ENCODE assay signal across 22 cellular contexts in genomic region chr6:134455319-134455718, GRCh38.
DNase-seq lines count a peak whose midpoint lies in the region; ATAC-seq and TF ChIP-seq lines count a peak whose summit lies in the region.
"Had no signal": no experiment of that assay in that cellular context is flagged by ENCODE, and none has a peak within 500 bp of the region (broad histone marks: within the 10 kb centered on the region; RNA-seq: fewer than 3 reads in every experiment).

No MANE protein-coding gene starts in this region.

- TF ChIP-seq CTCF in GM23338 (conservative IDR thresholded peaks at IDR 0.05; ENCODE audit: low read depth in 2 of 2): no peak

- H3K4me1 ChIP-seq in GM23338 (ENCODE audit: insufficient read depth) (peaks cover 15% of the 10 kb centered on the region), SJSA1 (replicated peaks) (peaks cover 27% of the 10 kb centered on the region)
- H3K4me1 ChIP-seq: BLaER1 had no signal

- H3K27ac ChIP-seq in GM23338 (ENCODE audit: low read depth) (no peak overlapping the region), SJSA1 (peak overlapping the region; percentile 44), skin epidermis (peak overlapping the region in 11 of 21 experiments; percentile 8 to 59 (median 36))
- H3K27ac ChIP-seq: BLaER1, GM23248, PC-9 had no signal

- no peak overlapping the region for H3K4me3 Mint-ChIP-seq in GM23338
- H3K4me3 Mint-ChIP-seq: CD4-positive, CD25-positive, alpha-beta regulatory T cell had no signal

- H3K4me3 ChIP-seq in GM23338 (no peak overlapping the region), SJSA1 (no peak overlapping the region), skin epidermis (no peak overlapping the region)
- H3K4me3 ChIP-seq: BLaER1, GM23248, PC-9 had no signal

- H3F3A ChIP-seq in GM23338 (replicated peaks; ENCODE audit: low read depth): no peaks in the 10 kb centered on the region

- no peak overlapping the region for H3K4me2 ChIP-seq in GM23338
- H3K4me2 ChIP-seq: BLaER1, PC-9 had no signal

- H3K9me3 Mint-ChIP-seq in GM23338: no peaks in the 10 kb centered on the region
- H3K9me3 Mint-ChIP-seq: CD4-positive, CD25-positive, alpha-beta regulatory T cell had no signal

- no peaks in the 10 kb centered on the region for H3K79me2 ChIP-seq in GM23338 (replicated peaks; ENCODE audit: insufficient read depth)

- H3K9me3 ChIP-seq in SJSA1 (replicated peaks): no peaks in the 10 kb centered on the region

- H3K27me3 ChIP-seq in GM23338 (ENCODE audit: insufficient read depth) (no peaks in the 10 kb centered on the region), SJSA1 (replicated peaks) (no peaks in the 10 kb centered on the region)
- H3K27me3 ChIP-seq: BLaER1 had no signal

- no peak overlapping the region for H2AFZ ChIP-seq in GM23338
- H2AFZ ChIP-seq: GM23248, PC-9 had no signal

- no peaks in the 10 kb centered on the region for H3K27me3 Mint-ChIP-seq in GM23338 (ENCODE audit: insufficient read depth, low read depth, poor library complexity)
- H3K27me3 Mint-ChIP-seq: CD4-positive, CD25-positive, alpha-beta regulatory T cell had no signal

- peaks cover 17% of the 10 kb centered on the region for H3K4me1 Mint-ChIP-seq in GM23338

- H3K9me2 ChIP-seq in GM23338 (ENCODE audit: insufficient read depth): no peaks in the 10 kb centered on the region

- H3K27ac Mint-ChIP-seq in GM23338: peak overlapping the region; percentile 63; the same call in 1 of the 2 replicates
- H3K27ac Mint-ChIP-seq: CD4-positive, CD25-positive, alpha-beta regulatory T cell had no signal

- no peaks in the 10 kb centered on the region for H4K20me1 ChIP-seq in GM23338 (replicated peaks; ENCODE audit: insufficient read depth)
- H4K20me1 ChIP-seq: BLaER1 had no signal

- no peak for ATAC-seq in GM23338
- peak; percentile 62 for ATAC-seq in esophagus mucosa
- ATAC-seq in GM18858 (IDR thresholded peaks at IDR 0.05; ENCODE audit: unreplicated experiment): no peak

- no peaks in the 10 kb centered on the region; the same call in 2 of the 3 replicates for H3K36me3 Mint-ChIP-seq in GM23338 (ENCODE audit: low read depth)
- H3K36me3 Mint-ChIP-seq: CD4-positive, CD25-positive, alpha-beta regulatory T cell had no signal

- DNase-seq in GM23338 (ENCODE audit: low spot score) (no peak), SJSA1 (ENCODE audit: low read depth in 1 of 2, low spot score in 2 of 2) (no peak), anterior cingulate cortex (lab: John Stamatoyannopoulos, UW) (no peak), pons (ENCODE audit: low spot score) (no peak)
- DNase-seq: CD4-positive, CD25-positive, alpha-beta regulatory T cell; GM23248; HCEC 1CT; KBM-7; MV-4-11; NCI-H1105; NCI-H1436 treated with DMSO at 0.1 percent for 48 hours; NCI-H187 treated with DMSO at 0.1 percent for 48 hours; NCI-H2171 treated with DMSO at 0.1 percent for 48 hours; NCI-H345; NCI-H524; NCI-H748 treated with DMSO at 0.1 percent for 48 hours; PC-9; Right ventricle myocardium superior had no signal

- H3K36me3 ChIP-seq in GM23338 (ENCODE audit: insufficient read depth): no peaks in the 10 kb centered on the region
- no peaks in the 10 kb centered on the region for H3K36me3 ChIP-seq in SJSA1
- H3K36me3 ChIP-seq: BLaER1 had no signal

TF ChIP-seq in GM23338, 12 proteins besides CTCF, POLR2A, EP300 and RAD21:
- TF ChIP-seq CREB1 (CRISPR knock-in tag; IDR thresholded peaks at IDR 0.05; ENCODE audit: low read depth): no peak
TF ChIP-seq in GM23338: peak in this region for 0.
